ENCODE assay signal across 27 cellular contexts in the genomic region with DNA sequence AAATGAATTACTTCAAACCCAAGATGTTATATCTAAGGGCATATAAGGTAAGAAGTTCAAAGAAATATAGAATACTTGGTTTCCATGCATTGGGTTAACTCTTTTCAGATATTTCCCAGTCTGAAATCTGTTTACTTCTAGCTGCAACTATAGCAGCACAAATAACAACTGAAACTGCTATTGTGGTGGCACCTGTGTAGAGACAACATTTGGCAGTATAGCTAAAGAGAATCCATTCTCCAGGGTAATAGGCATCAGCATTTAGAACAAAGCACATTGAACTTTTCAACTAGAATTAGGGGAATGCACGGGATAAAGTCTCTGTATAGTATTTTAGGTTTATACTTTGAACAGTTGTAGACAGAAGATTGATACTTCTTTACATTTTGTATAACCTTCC.
"Had no signal": no experiment of that assay in that cellular context is flagged by ENCODE, and none has a peak within 500 bp of the region (broad histone marks: within the 10 kb centered on the region; RNA-seq: fewer than 3 reads in every experiment).

No MANE protein-coding gene starts in this region.

- DNase-seq: activated B cell treated with CpG ODN at 0.5 μM for 24 hours; activated CD4-positive, alpha-beta memory T cell treated with anti-CD3 and anti-CD28 coated beads for 36 hours; activated CD4-positive, alpha-beta T cell treated with anti-CD3 and anti-CD28 coated beads for 4 hours; activated CD4-positive, alpha-beta T cell treated with anti-CD3 and anti-CD28 coated beads, Interleukin-2, amount 10 ng/mL, durations not matched to agents 24 days and 14 days; activated CD4-positive, alpha-beta T cell treated with anti-CD3 and anti-CD28 coated beads, Interleukin-2, amount 50 U/mL, for 1 hour; activated CD4-positive, alpha-beta T cell treated with anti-CD3 and anti-CD28 coated beads, Interleukin-2, amount 50 U/mL, for 4 hours; activated CD4-positive, CD25-positive, alpha-beta regulatory T cell treated with anti-CD3 and anti-CD28 coated beads, Interleukin-2, amount 50 U/mL, for 72 hours; activated CD8-positive, alpha-beta memory T cell treated with anti-CD3 and anti-CD28 coated beads, Interleukin-2, amount 50 U/mL, for 4 hours; activated CD8-positive, alpha-beta T cell treated with anti-CD3 and anti-CD28 coated beads for 36 hours; activated effector memory CD4-positive, alpha-beta T cell treated with anti-CD3 and anti-CD28 coated beads, Interleukin-2, amount 50 U/mL, for 16 hours; activated gamma-delta T cell treated with Interleukin-2 at 50 U/mL for 16 hours; activated naive CD4-positive, alpha-beta T cell; activated naive CD4-positive, alpha-beta T cell treated with anti-CD3 and anti-CD28 coated beads for 36 hours; activated naive CD4-positive, alpha-beta T cell treated with anti-CD3 and anti-CD28 coated beads, Interleukin-2, amount 50 U/mL, for 16 hours; activated naive CD8-positive, alpha-beta T cell treated with anti-CD3 and anti-CD28 coated beads for 36 hours; activated T-cell treated with anti-CD3 and anti-CD28 coated beads for 4 hours; activated T-cell treated with anti-CD3 and anti-CD28 coated beads, Interleukin-2, amount 50 U/mL, for 1 hour; activated T-cell treated with anti-CD3 and anti-CD28 coated beads, Interleukin-2, amount 50 U/mL, for 4 hours; activated T-cell treated with anti-CD3 and anti-CD28 coated beads, Interleukin-2, amount 50 U/mL, for 72 hours; adrenal gland; amniotic stem cell; aorta; body of pancreas; brain microvascular endothelial cell; central memory CD4-positive, alpha-beta T cell; T-helper 2 cell; T-helper 9 cell had no signal
